Comparison of ENCODE assay signal across 9 cellular contexts in genomic region chr15:35697549-35698299, GRCh38.
A peak's percentile ranks its signal among the peaks of the same experiment; 100 is the strongest.
DNase-seq lines count a peak whose midpoint lies in the region; ATAC-seq, FAIRE-seq and TF ChIP-seq lines count a peak whose summit lies in the region.
"Had no signal": no experiment of that assay in that cellular context is flagged by ENCODE, and none has a peak within 500 bp of the region (broad histone marks: within the 10 kb centered on the region; RNA-seq: fewer than 3 reads in every experiment).

No MANE protein-coding gene starts in this region.

- peak; percentile 47 for TF ChIP-seq RAD21 in SK-N-SH (IDR thresholded peaks at IDR 0.05; ENCODE audit: low read length)

- WGBS in SK-N-SH (ENCODE audit: low lambda C conversion rate): 72% methylated on average over 8 of the region's 8 CpGs

- no peak overlapping the region for H3K4me2 ChIP-seq in SK-N-SH

- H3K27ac ChIP-seq in SK-N-SH (ENCODE audit: low read depth in 2 of 2, low read length in 1 of 2): peak overlapping the region in 1 of 2 experiments; percentile 43; a peak in 2 of 4 replicates
- peak overlapping the region; percentile 49 for H3K27ac ChIP-seq in cardiac muscle cell

- no peaks in the 10 kb centered on the region for H4K20me1 ChIP-seq in SK-N-SH (ENCODE audit: insufficient read depth)

- peaks cover 9% of the 10 kb centered on the region for H3F3A ChIP-seq in SK-N-SH (replicated peaks; ENCODE audit: insufficient read depth)

- peaks cover 3 to 5% of the 10 kb centered on the region in 2 experiments; a peak in 3 of 4 replicates for H3K4me1 ChIP-seq in SK-N-SH (ENCODE audit: control insufficient read depth in 1 of 2, insufficient read depth in 2 of 2, low read depth in 1 of 2, low read length in 1 of 2)
- H3K4me1 ChIP-seq in cardiac muscle cell (ENCODE audit: low read depth): peaks cover 69% of the 10 kb centered on the region

- peak; percentile 91 for ATAC-seq in sciatic nerve
- ATAC-seq in HG02938 (IDR thresholded peaks at IDR 0.05; ENCODE audit: unreplicated experiment): no peak
- no peak for ATAC-seq in GM21367 (IDR thresholded peaks at IDR 0.05; ENCODE audit: unreplicated experiment)

- H3K36me3 ChIP-seq in SK-N-SH (replicated peaks in 1 of 2; ENCODE audit: control insufficient read depth in 1 of 2, insufficient read depth in 2 of 2, low read length in 1 of 2) (no peaks in the 10 kb centered on the region), cardiac muscle cell (no peaks in the 10 kb centered on the region)

- FAIRE-seq in GM12892 (lab: Jason Lieb, UNC): no peak
- FAIRE-seq: kidney had no signal

- no peak for TF ChIP-seq CTCF in SK-N-SH (IDR thresholded peaks at IDR 0.05)
- TF ChIP-seq CTCF in cardiac muscle cell (IDR thresholded peaks at IDR 0.05; ENCODE audit: low read depth, low read length): no peak

- H3K9me3 ChIP-seq in SK-N-SH (no peaks in the 10 kb centered on the region), cardiac muscle cell (ENCODE audit: low read depth) (no peaks in the 10 kb centered on the region)

- H3K79me2 ChIP-seq in SK-N-SH (ENCODE audit: insufficient read depth): no peaks in the 10 kb centered on the region

- no peak for TF ChIP-seq EP300 in SK-N-SH (IDR thresholded peaks at IDR 0.05; ENCODE audit: borderline replicate concordance in 1 of 2, low read depth in 1 of 2, low read length in 1 of 2)

- TF ChIP-seq POLR2A in GM12892 (IDR thresholded peaks at IDR 0.05; ENCODE audit: low read depth, low read length): no peak

- H3K9me2 ChIP-seq in SK-N-SH: no peaks in the 10 kb centered on the region

- DNase-seq in HCEC 1CT: peak; percentile 72
- no peak for DNase-seq in SK-N-SH
- DNase-seq in cardiac muscle cell (ENCODE audit: low read depth in 1 of 2, low spot score in 1 of 2): peak; percentile 26 to 70
- DNase-seq in sciatic nerve (ENCODE audit: low spot score): no peak
- no peak for DNase-seq in GM12892 (ENCODE audit: insufficient read length)
- DNase-seq in Kasumi-1 (lab: John Stamatoyannopoulos, UW): no peak
- DNase-seq: kidney had no signal

- POLR2A ChIA-PET in SK-N-SH (lab: Yijun Ruan, JAX): interaction anchor here (0.5 kb wide), 1 partner anchor 267 kb away, joined by 3 read pairs; no protein-coding TSS in a partner anchor

- H3K27me3 ChIP-seq in SK-N-SH (ENCODE audit: insufficient read depth) (no peaks in the 10 kb centered on the region), cardiac muscle cell (no peaks in the 10 kb centered on the region)

- CTCF ChIA-PET in SK-N-SH (lab: Yijun Ruan, JAX): interaction anchor here (0.7 to 1.7 kb wide), 6 partner anchors 11 to 1255 kb away, joined by 3 to 4 read pairs (median 3); no protein-coding TSS in a partner anchor

- intact Hi-C loops in sciatic nerve (cut with DNase I): no loop called here

- H3K4me3 ChIP-seq in SK-N-SH (ENCODE audit: low read depth in 2 of 2, low read length in 1 of 2) (no peak overlapping the region), cardiac muscle cell (no peak overlapping the region)

- no peak overlapping the region for H3K9ac ChIP-seq in SK-N-SH

- peak overlapping the region; percentile 23; the same call in 1 of the 2 replicates for H2AFZ ChIP-seq in SK-N-SH (ENCODE audit: low read depth)

TF ChIP-seq in SK-N-SH, 30 proteins besides CTCF, POLR2A, EP300 and RAD21:
- TF ChIP-seq POLR2AphosphoS5 (IDR thresholded peaks at IDR 0.05; ENCODE audit: low read depth, low read length): no peak
- TF ChIP-seq, protein P1, sequence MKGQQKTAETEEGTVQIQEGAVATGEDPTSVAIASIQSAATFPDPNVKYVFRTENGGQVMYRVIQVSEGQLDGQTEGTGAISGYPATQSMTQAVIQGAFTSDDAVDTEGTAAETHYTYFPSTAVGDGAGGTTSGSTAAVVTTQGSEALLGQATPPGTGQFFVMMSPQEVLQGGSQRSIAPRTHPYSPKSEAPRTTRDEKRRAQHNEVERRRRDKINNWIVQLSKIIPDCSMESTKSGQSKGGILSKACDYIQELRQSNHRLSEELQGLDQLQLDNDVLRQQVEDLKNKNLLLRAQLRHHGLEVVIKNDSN (IDR thresholded peaks at IDR 0.05; ENCODE audit: borderline replicate concordance, low read depth): no peak
- TF ChIP-seq RFX5 (IDR thresholded peaks at IDR 0.05; ENCODE audit: low read length): no peak
- TF ChIP-seq TEAD4 (IDR thresholded peaks at IDR 0.05; ENCODE audit: borderline replicate concordance, insufficient read depth): no peak
- no peak for TF ChIP-seq REST (IDR thresholded peaks at IDR 0.05; ENCODE audit: low read depth, low read length)
- TF ChIP-seq, protein P2, sequence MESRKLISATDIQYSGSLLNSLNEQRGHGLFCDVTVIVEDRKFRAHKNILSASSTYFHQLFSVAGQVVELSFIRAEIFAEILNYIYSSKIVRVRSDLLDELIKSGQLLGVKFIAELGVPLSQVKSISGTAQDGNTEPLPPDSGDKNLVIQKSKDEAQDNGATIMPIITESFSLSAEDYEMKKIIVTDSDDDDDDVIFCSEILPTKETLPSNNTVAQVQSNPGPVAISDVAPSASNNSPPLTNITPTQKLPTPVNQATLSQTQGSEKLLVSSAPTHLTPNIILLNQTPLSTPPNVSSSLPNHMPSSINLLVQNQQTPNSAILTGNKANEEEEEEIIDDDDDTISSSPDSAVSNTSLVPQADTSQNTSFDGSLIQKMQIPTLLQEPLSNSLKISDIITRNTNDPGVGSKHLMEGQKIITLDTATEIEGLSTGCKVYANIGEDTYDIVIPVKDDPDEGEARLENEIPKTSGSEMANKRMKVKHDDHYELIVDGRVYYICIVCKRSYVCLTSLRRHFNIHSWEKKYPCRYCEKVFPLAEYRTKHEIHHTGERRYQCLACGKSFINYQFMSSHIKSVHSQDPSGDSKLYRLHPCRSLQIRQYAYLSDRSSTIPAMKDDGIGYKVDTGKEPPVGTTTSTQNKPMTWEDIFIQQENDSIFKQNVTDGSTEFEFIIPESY (IDR thresholded peaks at IDR 0.05; ENCODE audit: borderline replicate concordance, low read depth): no peak
- no peak for TF ChIP-seq JUND (IDR thresholded peaks at IDR 0.05)
- TF ChIP-seq RCOR1 (IDR thresholded peaks at IDR 0.05; ENCODE audit: low read length): no peak
- TF ChIP-seq TAF1 (IDR thresholded peaks at IDR 0.05; ENCODE audit: borderline replicate concordance, low read depth, low read length): no peak
- no peak for TF ChIP-seq YY1 (IDR thresholded peaks at IDR 0.05; ENCODE audit: low read depth)
- no peak for TF ChIP-seq MEF2A (IDR thresholded peaks at IDR 0.05; ENCODE audit: borderline replicate concordance, low read depth)
- TF ChIP-seq FOSL2 (IDR thresholded peaks at IDR 0.05; ENCODE audit: borderline replicate concordance, low read depth): no peak
- no peak for TF ChIP-seq MXI1 (IDR thresholded peaks at IDR 0.05; ENCODE audit: low read depth, low read length)
- no peak for TF ChIP-seq NFIC (IDR thresholded peaks at IDR 0.05; ENCODE audit: borderline replicate concordance)
- no peak for TF ChIP-seq RXRA (IDR thresholded peaks at IDR 0.05; ENCODE audit: borderline replicate concordance, low read depth)
- TF ChIP-seq USF2 (IDR thresholded peaks at IDR 0.05; ENCODE audit: borderline replicate concordance, low read depth, low read length): no peak
- TF ChIP-seq CHD2 (IDR thresholded peaks at IDR 0.05; ENCODE audit: low read length, partially characterized antibody): no peak
- TF ChIP-seq, protein P3, sequence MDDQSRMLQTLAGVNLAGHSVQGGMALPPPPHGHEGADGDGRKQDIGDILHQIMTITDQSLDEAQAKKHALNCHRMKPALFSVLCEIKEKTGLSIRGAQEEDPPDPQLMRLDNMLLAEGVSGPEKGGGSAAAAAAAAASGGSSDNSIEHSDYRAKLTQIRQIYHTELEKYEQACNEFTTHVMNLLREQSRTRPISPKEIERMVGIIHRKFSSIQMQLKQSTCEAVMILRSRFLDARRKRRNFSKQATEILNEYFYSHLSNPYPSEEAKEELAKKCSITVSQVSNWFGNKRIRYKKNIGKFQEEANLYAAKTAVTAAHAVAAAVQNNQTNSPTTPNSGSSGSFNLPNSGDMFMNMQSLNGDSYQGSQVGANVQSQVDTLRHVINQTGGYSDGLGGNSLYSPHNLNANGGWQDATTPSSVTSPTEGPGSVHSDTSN (IDR thresholded peaks at IDR 0.05): no peak
- TF ChIP-seq SMC3 (IDR thresholded peaks at IDR 0.05; ENCODE audit: low read depth, low read length): no peak

Comparison
In these comparisons a context has a peak if more than half of its experiments do, and no peak if none do; other contexts are left out.
1. DNase-seq: peak in HCEC 1CT (single experiment) and cardiac muscle cell (2 of 2); none in SK-N-SH (single experiment), sciatic nerve (single experiment), GM12892 (single experiment) and Kasumi-1 (0 of 2).